ENCODE assay signal across 22 cellular contexts in genomic region chr12:65039306-65039705, GRCh38.
"Had no signal": no experiment of that assay in that cellular context is flagged by ENCODE, and none has a peak within 500 bp of the region (broad histone marks: within the 10 kb centered on the region; RNA-seq: fewer than 3 reads in every experiment).

No MANE protein-coding gene starts in this region.

- H3K4me2 ChIP-seq: neural progenitor cell had no signal

- H3K27ac Mint-ChIP-seq: mesothelial cell of epicardium; natural killer cell treated with Interleukin-12 subunit alpha and Interleukin-12 subunit beta and Interleukin-15 and Interleukin-18, amount 100 ng/mL, for 72 hours; neural progenitor cell; progenitor cell of endocrine pancreas; stimulated activated effector memory CD8-positive, alpha-beta T cell treated with anti-CD3 and anti-CD28 coated beads, Interleukin-12 subunit alpha, Interleukin-12 subunit beta, amount 100 ng/mL, for 72 hours; type B pancreatic cell had no signal

- H3K9me3 ChIP-seq: pancreas, suprapubic skin, thyroid gland, uterus had no signal

- H2AFZ ChIP-seq: neural progenitor cell had no signal

- H3K4me3 ChIP-seq: esophagus muscularis mucosa, gastroesophageal sphincter, neural progenitor cell, pancreas, suprapubic skin, thyroid gland, uterus had no signal

- H3K4me1 ChIP-seq: esophagus muscularis mucosa, gastroesophageal sphincter, neural progenitor cell, pancreas, suprapubic skin, thyroid gland, uterus had no signal

- H3K27me3 ChIP-seq: esophagus muscularis mucosa, gastroesophageal sphincter, neural progenitor cell, pancreas, suprapubic skin, thyroid gland, uterus had no signal

- H3K27me3 Mint-ChIP-seq: progenitor cell of endocrine pancreas had no signal

- H3K27ac ChIP-seq: epithelial cell of prostate, esophagus muscularis mucosa, gastroesophageal sphincter, neural progenitor cell, pancreas, suprapubic skin, thyroid gland, uterus had no signal

- H3K36me3 Mint-ChIP-seq: natural killer cell treated with Interleukin-12 subunit alpha and Interleukin-12 subunit beta and Interleukin-15 and Interleukin-18, amount 100 ng/mL, for 72 hours; neural progenitor cell; type B pancreatic cell had no signal

- H3K4me3 Mint-ChIP-seq: mesothelial cell of epicardium; natural killer cell treated with Interleukin-12 subunit alpha and Interleukin-12 subunit beta and Interleukin-15 and Interleukin-18, amount 100 ng/mL, for 72 hours; neural progenitor cell; stimulated activated effector memory CD8-positive, alpha-beta T cell treated with anti-CD3 and anti-CD28 coated beads, Interleukin-12 subunit alpha, Interleukin-12 subunit beta, amount 100 ng/mL, for 72 hours; type B pancreatic cell had no signal

- DNase-seq: effector memory CD4-positive, alpha-beta T cell; kidney glomerular epithelial cell; mammary epithelial cell; occipital lobe; pancreas; stimulated activated CD4-positive, alpha-beta T cell treated with anti-CD3 and anti-CD28 coated beads, Interleukin-4, amount 100 ng/mL, for 1 hour; stimulated activated CD8-positive, alpha-beta memory T cell treated with anti-CD3 and anti-CD28 coated beads, Interleukin-4, amount 100 ng/mL, for 48 hours; stimulated activated naive CD8-positive, alpha-beta T cell treated with anti-CD3 and anti-CD28 coated beads, Interleukin-15, Interleukin-2, amounts not matched to agents 100 U/mL and 50 U/mL, for 24 hours; thyroid gland; uterus had no signal

- H3K4me1 Mint-ChIP-seq: mesothelial cell of epicardium; neural progenitor cell; stimulated activated effector memory CD8-positive, alpha-beta T cell treated with anti-CD3 and anti-CD28 coated beads, Interleukin-12 subunit alpha, Interleukin-12 subunit beta, amount 100 ng/mL, for 72 hours had no signal

- FAIRE-seq: islet of Langerhans, pancreas had no signal

- ATAC-seq: gastroesophageal sphincter; natural killer cell treated with Interleukin-12 subunit alpha and Interleukin-12 subunit beta and Interleukin-15 and Interleukin-18, amount 100 ng/mL, for 72 hours; pancreas; right cardiac atrium; stimulated activated effector memory CD8-positive, alpha-beta T cell treated with anti-CD3 and anti-CD28 coated beads, Interleukin-12 subunit alpha, Interleukin-12 subunit beta, amount 100 ng/mL, for 72 hours; stimulated activated naive CD8-positive, alpha-beta T cell treated with anti-CD3 and anti-CD28 coated beads, Interleukin-15, Interleukin-2, amounts not matched to agents 100 U/mL and 50 U/mL, for 24 hours had no signal

- H3K9ac ChIP-seq: neural progenitor cell had no signal

- H3K36me3 ChIP-seq: esophagus muscularis mucosa, gastroesophageal sphincter, neural progenitor cell, pancreas, suprapubic skin, thyroid gland, uterus had no signal

- H3K9me3 Mint-ChIP-seq: natural killer cell treated with Interleukin-12 subunit alpha and Interleukin-12 subunit beta and Interleukin-15 and Interleukin-18, amount 100 ng/mL, for 72 hours had no signal
